8 cellular contexts compared by ENCODE assay signal in genomic region chr14:21263284-21264024, GRCh38. TPM values are rescaled to one million over a fixed set of nuclear protein-coding genes. Genes with fewer than 3 reads are reported as not detected.
A peak's percentile ranks its signal among the peaks of the same experiment; 100 is the strongest.
DNase-seq lines count a peak whose midpoint lies in the region; ATAC-seq and TF ChIP-seq lines count a peak whose summit lies in the region.

No MANE protein-coding gene starts in this region.

- peaks cover 68% of the 10 kb centered on the region for H3K36me3 ChIP-seq in ACC112 (ENCODE audit: insufficient read depth, low read length)

- no peaks in the 10 kb centered on the region for H3K27me3 ChIP-seq in ACC112 (ENCODE audit: insufficient read depth, low read length)

- CTCF ChIA-PET in activated CD4-positive, alpha-beta memory T cell treated with anti-CD3 and anti-CD28 coated beads for 36 hours (lab: Charles Lee): interaction anchor here (1.6 kb wide), 1 partner anchor 32 kb away, joined by 4 read pairs; no protein-coding TSS in a partner anchor

- H3K27ac ChIP-seq in ACC112 (ENCODE audit: low read depth, low read length): peak overlapping the region; percentile 77

- no peaks in the 10 kb centered on the region for H3K27me3 Mint-ChIP-seq in activated CD4-positive, alpha-beta memory T cell treated with anti-CD3 and anti-CD28 coated beads for 36 hours
- peaks cover 9 to 20% (median 20%) of the 10 kb centered on the region in 3 donors for H3K27me3 Mint-ChIP-seq in immature natural killer cell (ENCODE audit: low read depth in 3 of 3)

- DNase-seq in HFF-Myc (ENCODE audit: extremely low read depth, low read depth) (no peak), immature natural killer cell (no peak), GM20000 (ENCODE audit: low spot score) (no peak), NCI-H2227 (lab: John Stamatoyannopoulos, UW; ENCODE audit: unreplicated experiment) (no peak)
- DNase-seq in activated CD4-positive, alpha-beta memory T cell treated with anti-CD3 and anti-CD28 coated beads for 36 hours: no peak

- peaks cover 59% of the 10 kb centered on the region for H3K4me1 ChIP-seq in ACC112 (ENCODE audit: control insufficient read depth, insufficient read depth, low read length, unreplicated experiment)

- no peak overlapping the region for H2AFZ ChIP-seq in ACC112 (ENCODE audit: low read length, unreplicated experiment)

- peaks cover 70% of the 10 kb centered on the region for H3K4me1 Mint-ChIP-seq in activated CD4-positive, alpha-beta memory T cell treated with anti-CD3 and anti-CD28 coated beads for 36 hours (ENCODE audit: low read depth)
- H3K4me1 Mint-ChIP-seq in immature natural killer cell: peaks cover 87 to 90% of the 10 kb centered on the region in 2 donors

- TF ChIP-seq CTCF in HFF-Myc (IDR thresholded peaks at IDR 0.05; ENCODE audit: low read depth, low read length, missing control alignments) (no peak), GM20000 (IDR thresholded peaks at IDR 0.05; ENCODE audit: extremely low read depth, missing control alignments) (no peak)

- H3K4me3 ChIP-seq in ACC112 (ENCODE audit: low read depth, low read length) (peak overlapping the region; percentile 64), HFF-Myc (replicated peaks; ENCODE audit: low read depth, low read length) (peak overlapping the region; percentile 39)

- no peak for ATAC-seq in HG02763 (IDR thresholded peaks at IDR 0.05; ENCODE audit: unreplicated experiment)
- ATAC-seq in HG02571 (IDR thresholded peaks at IDR 0.05; ENCODE audit: unreplicated experiment): no peak

- intact Hi-C loops in activated CD4-positive, alpha-beta memory T cell treated with anti-CD3 and anti-CD28 coated beads for 36 hours (cut with micrococcal nuclease): loop anchor here (1.0 to 10.0 kb wide), 6 partner anchors 8 to 731 kb away; partner anchors contain the start of gene CHD8

- peak overlapping the region; percentile 100 for H3K27ac Mint-ChIP-seq in activated CD4-positive, alpha-beta memory T cell treated with anti-CD3 and anti-CD28 coated beads for 36 hours
- peak overlapping the region; percentile 53 to 99 (median 84) for H3K27ac Mint-ChIP-seq in immature natural killer cell

- peaks cover 94% of the 10 kb centered on the region for H3K79me2 ChIP-seq in ACC112 (ENCODE audit: control insufficient read depth, insufficient read depth, low read length, unreplicated experiment)

- peak overlapping the region; percentile 100 for H3K4me3 Mint-ChIP-seq in activated CD4-positive, alpha-beta memory T cell treated with anti-CD3 and anti-CD28 coated beads for 36 hours
- peak overlapping the region; percentile 9 to 93 (median 57) for H3K4me3 Mint-ChIP-seq in immature natural killer cell

- peaks cover 88% of the 10 kb centered on the region for H3K36me3 Mint-ChIP-seq in activated CD4-positive, alpha-beta memory T cell treated with anti-CD3 and anti-CD28 coated beads for 36 hours
- peaks cover 5 to 43% (median 39%) of the 10 kb centered on the region in 3 donors for H3K36me3 Mint-ChIP-seq in immature natural killer cell

- H3K9me3 Mint-ChIP-seq in activated CD4-positive, alpha-beta memory T cell treated with anti-CD3 and anti-CD28 coated beads for 36 hours: no peaks in the 10 kb centered on the region
- no peaks in the 10 kb centered on the region for H3K9me3 Mint-ChIP-seq in immature natural killer cell

- POLR2A ChIA-PET in activated CD4-positive, alpha-beta memory T cell treated with anti-CD3 and anti-CD28 coated beads for 36 hours (lab: Charles Lee): interaction anchor here (0.8 to 3.0 kb wide), 5 partner anchors 9 to 214 kb away, joined by 3 to 12 read pairs (median 5); partner anchors contain the start of genes RAB2B and TOX4

RNA-seq across cellular contexts. Expression of gene HNRNPC, which starts 5.8 kb away (rescaled TPM):
- total RNA-seq in activated CD4-positive, alpha-beta memory T cell treated with anti-CD3 and anti-CD28 coated beads for 36 hours: 1,000 to 10,000 TPM; 1,063 to 1,070 TPM
- 100 to 1,000 TPM; 622 to 879 (median 758) TPM for polyA plus RNA-seq in immature natural killer cell

RNA-seq across cellular contexts. Expression of gene RPGRIP1, which starts 16.4 kb away (rescaled TPM):
- total RNA-seq in activated CD4-positive, alpha-beta memory T cell treated with anti-CD3 and anti-CD28 coated beads for 36 hours: under 1 TPM in 1 of 2 experiments, not detected in 1; 0.07 TPM
- polyA plus RNA-seq in immature natural killer cell: 1 to 10 TPM in 1 of 3 donors, under 1 TPM in 1, not detected in 1; 0.15 to 1.9 TPM
